ENCODE assay signal across 22 cellular contexts in genomic region chr5:113757508-113757907, GRCh38.
"Had no signal": no experiment of that assay in that cellular context is flagged by ENCODE, and none has a peak within 500 bp of the region (broad histone marks: within the 10 kb centered on the region; RNA-seq: fewer than 3 reads in every experiment).

No MANE protein-coding gene starts in this region.

- H3K4me1 ChIP-seq: foreskin keratinocyte, heart left ventricle, right lobe of liver had no signal

- DNase-seq: activated CD4-positive, alpha-beta T cell treated with anti-CD3 and anti-CD28 coated beads for 36 hours; activated CD4-positive, CD25-positive, alpha-beta regulatory T cell; activated CD8-positive, alpha-beta memory T cell treated with anti-CD3 and anti-CD28 coated beads, Interleukin-2, amount 10 ng/mL, durations not matched to agents 7 days and 5 days; activated CD8-positive, alpha-beta T cell treated with anti-CD3 and anti-CD28 coated beads, Interleukin-2, amount 10 ng/mL, durations not matched to agents 7 days and 5 days; activated naive CD8-positive, alpha-beta T cell treated with anti-CD3 and anti-CD28 coated beads, Interleukin-2, amount 50 U/mL, for 24 hours; activated T-cell treated with anti-CD3 and anti-CD28 coated beads, Interleukin-2, amount 50 U/mL, for 48 hours; amygdala; caudate nucleus; cortex of kidney; foreskin keratinocyte; heart left ventricle; hypothalamus; midbrain; naive thymus-derived CD8-positive, alpha-beta T cell; ovary; right lobe of liver; stimulated activated CD4-positive, alpha-beta T cell treated with anti-CD3 and anti-CD28 coated beads, Interleukin-2, amount 100 ng/mL, for 48 hours; T-helper 2 cell; trophoblast cell had no signal

- H3K36me3 ChIP-seq: heart left ventricle, neutrophil, ovary, right lobe of liver, thoracic aorta had no signal

- H3K9me3 ChIP-seq: heart left ventricle, neutrophil, ovary, right lobe of liver, thoracic aorta had no signal

- H3K27me3 ChIP-seq: neutrophil, ovary, right lobe of liver had no signal

- ATAC-seq: activated CD4-positive, alpha-beta T cell treated with anti-CD3 and anti-CD28 coated beads for 36 hours; activated CD8-positive, alpha-beta memory T cell treated with anti-CD3 and anti-CD28 coated beads, Interleukin-2, amount 10 ng/mL, durations not matched to agents 7 days and 5 days; activated CD8-positive, alpha-beta T cell treated with anti-CD3 and anti-CD28 coated beads, Interleukin-2, amount 10 ng/mL, durations not matched to agents 7 days and 5 days; activated naive CD8-positive, alpha-beta T cell treated with anti-CD3 and anti-CD28 coated beads, Interleukin-2, amount 50 U/mL, for 24 hours; esophagus mucosa; foreskin keratinocyte; heart left ventricle; naive thymus-derived CD8-positive, alpha-beta T cell; right lobe of liver had no signal

- H3K27ac ChIP-seq: foreskin keratinocyte, heart left ventricle, neutrophil, ovary, right lobe of liver, thoracic aorta had no signal

- H3K4me3 ChIP-seq: heart left ventricle, ovary, right lobe of liver, thoracic aorta had no signal
